19 cellular contexts compared by ENCODE assay signal in the genomic region with DNA sequence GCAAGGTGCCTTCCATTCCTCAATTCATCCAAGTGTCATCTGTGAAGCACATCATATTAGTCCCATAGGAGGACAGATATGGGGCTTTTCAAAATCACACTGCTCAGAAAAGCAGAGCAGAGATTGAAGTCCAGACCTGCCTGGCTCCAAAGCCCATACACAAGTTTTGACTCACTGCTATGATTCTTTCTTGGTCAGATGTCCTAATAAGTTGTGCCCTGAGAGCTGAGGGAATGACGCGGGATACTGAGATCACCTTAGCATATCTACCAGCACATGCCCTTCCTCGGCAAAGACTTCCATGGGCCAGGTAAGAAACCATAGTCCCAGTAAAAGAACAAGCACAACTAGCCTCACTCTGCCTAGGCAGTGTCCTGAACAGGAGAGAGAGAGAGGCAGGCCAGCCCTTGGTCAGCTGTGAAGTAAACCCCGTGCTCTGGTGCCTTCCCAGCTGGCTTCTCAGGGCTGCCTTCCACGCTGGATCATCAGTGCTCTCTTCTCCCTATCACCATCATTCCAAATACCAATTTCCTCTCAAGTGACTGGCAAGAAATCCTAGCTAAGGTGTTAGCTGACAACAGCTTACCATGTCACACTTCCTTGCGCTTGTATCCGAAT.
"Had no signal": no experiment of that assay in that cellular context is flagged by ENCODE, and none has a peak within 500 bp of the region (broad histone marks: within the 10 kb centered on the region; RNA-seq: fewer than 3 reads in every experiment).

No MANE protein-coding gene starts in this region.

- H3K27ac ChIP-seq: suprapubic skin, vagina had no signal

- H3K4me3 ChIP-seq: esophagus squamous epithelium, suprapubic skin, vagina had no signal

- DNase-seq: activated CD4-positive, alpha-beta T cell treated with anti-CD3 and anti-CD28 coated beads for 36 hours; activated CD4-positive, alpha-beta T cell treated with anti-CD3 and anti-CD28 coated beads, Interleukin-2, amount 50 U/mL, for 4 hours; activated CD8-positive, alpha-beta memory T cell treated with anti-CD3 and anti-CD28 coated beads for 24 hours; activated CD8-positive, alpha-beta memory T cell treated with anti-CD3 and anti-CD28 coated beads, Interleukin-2, amount 50 U/mL, for 4 hours; activated T-cell treated with anti-CD3 and anti-CD28 coated beads, Interleukin-2, amount 50 U/mL, for 24 hours; aorta; effector CD8-positive, alpha-beta T cell; esophagus squamous epithelium; naive thymus-derived CD8-positive, alpha-beta T cell; retina; stimulated activated CD4-positive, alpha-beta T cell treated with anti-CD3 and anti-CD28 coated beads, Interleukin-4, amount 100 ng/mL, for 4 hours; T-helper 9 cell had no signal

- H3K27ac Mint-ChIP-seq: activated CD4-positive, alpha-beta T cell treated with anti-CD3 and anti-CD28 coated beads for 36 hours; activated naive CD4-positive, alpha-beta T cell treated with anti-CD3 and anti-CD28 coated beads, Interleukin-2, amount 50 U/mL, for 72 hours; activated T-cell treated with anti-CD3 and anti-CD28 coated beads, Interleukin-2, amount 50 U/mL, for 24 hours; activated T-helper 17 cell treated with anti-CD3 and anti-CD28 coated beads, Interleukin-2, amount 50 U/mL, for 72 hours; stimulated activated naive CD8-positive, alpha-beta T cell treated with anti-CD3 and anti-CD28 coated beads, Interleukin-15, Interleukin-2, amounts not matched to agents 100 ng/mL and 50 ng/mL, for 24 hours; type B pancreatic cell; WTC11 had no signal

- H3K27me3 ChIP-seq: esophagus squamous epithelium, suprapubic skin, vagina had no signal

- H3K4me3 Mint-ChIP-seq: activated CD4-positive, alpha-beta T cell treated with anti-CD3 and anti-CD28 coated beads for 36 hours; activated T-cell treated with anti-CD3 and anti-CD28 coated beads, Interleukin-2, amount 50 U/mL, for 24 hours; activated T-helper 17 cell treated with anti-CD3 and anti-CD28 coated beads, Interleukin-2, amount 50 U/mL, for 72 hours; naive thymus-derived CD8-positive, alpha-beta T cell; stimulated activated naive CD8-positive, alpha-beta T cell treated with anti-CD3 and anti-CD28 coated beads, Interleukin-15, Interleukin-2, amounts not matched to agents 100 ng/mL and 50 ng/mL, for 24 hours; type B pancreatic cell; WTC11 had no signal

- H3K9me3 Mint-ChIP-seq: activated naive CD4-positive, alpha-beta T cell treated with anti-CD3 and anti-CD28 coated beads, Interleukin-2, amount 50 U/mL, for 72 hours; activated T-cell treated with anti-CD3 and anti-CD28 coated beads, Interleukin-2, amount 50 U/mL, for 24 hours; activated T-helper 17 cell treated with anti-CD3 and anti-CD28 coated beads, Interleukin-2, amount 50 U/mL, for 72 hours; naive thymus-derived CD8-positive, alpha-beta T cell; stimulated activated naive CD8-positive, alpha-beta T cell treated with anti-CD3 and anti-CD28 coated beads, Interleukin-15, Interleukin-2, amounts not matched to agents 100 ng/mL and 50 ng/mL, for 24 hours; type B pancreatic cell; WTC11 had no signal

- H3K27me3 Mint-ChIP-seq: activated CD4-positive, alpha-beta T cell treated with anti-CD3 and anti-CD28 coated beads for 36 hours; activated T-cell treated with anti-CD3 and anti-CD28 coated beads, Interleukin-2, amount 50 U/mL, for 24 hours; activated T-helper 17 cell treated with anti-CD3 and anti-CD28 coated beads, Interleukin-2, amount 50 U/mL, for 72 hours; naive thymus-derived CD8-positive, alpha-beta T cell; stimulated activated naive CD8-positive, alpha-beta T cell treated with anti-CD3 and anti-CD28 coated beads, Interleukin-15, Interleukin-2, amounts not matched to agents 100 ng/mL and 50 ng/mL, for 24 hours; type B pancreatic cell had no signal

- H3K4me1 ChIP-seq: esophagus squamous epithelium, suprapubic skin, vagina had no signal

- H3K4me1 Mint-ChIP-seq: activated CD4-positive, alpha-beta T cell treated with anti-CD3 and anti-CD28 coated beads for 36 hours; activated T-helper 17 cell treated with anti-CD3 and anti-CD28 coated beads, Interleukin-2, amount 50 U/mL, for 72 hours had no signal

- H3K9me3 ChIP-seq: esophagus squamous epithelium, suprapubic skin, vagina had no signal

- H3K36me3 Mint-ChIP-seq: WTC11 had no signal
